10 cellular contexts compared by ENCODE assay signal in genomic region chr13:80469841-80470378, GRCh38.
DNase-seq lines count a peak whose midpoint lies in the region; ATAC-seq, FAIRE-seq and TF ChIP-seq lines count a peak whose summit lies in the region.
"Had no signal": no experiment of that assay in that cellular context is flagged by ENCODE, and none has a peak within 500 bp of the region (broad histone marks: within the 10 kb centered on the region; RNA-seq: fewer than 3 reads in every experiment).

No MANE protein-coding gene starts in this region.

- intact Hi-C loops in left cardiac atrium (cut with DNase I): no loop called here
- intact Hi-C loops in gastrocnemius medialis (cut with DNase I; ENCODE audit: low total_unique reads): loop anchor here (10.0 kb wide), 1 partner anchor 125 kb away; the partner anchor contains the start of gene SPRY2

- H3K36me3 Mint-ChIP-seq in astrocyte (ENCODE audit: low read depth, unreplicated experiment): no peaks in the 10 kb centered on the region

- H3K79me2 ChIP-seq in GM23248 (ENCODE audit: insufficient read depth): no peaks in the 10 kb centered on the region
- H3K79me2 ChIP-seq in astrocyte (ENCODE audit: insufficient read depth, low read length): no peaks in the 10 kb centered on the region

- no peaks in the 10 kb centered on the region for H3K9me2 ChIP-seq in GM23248 (ENCODE audit: insufficient read depth)

- H3K4me2 ChIP-seq in GM23248 (ENCODE audit: unreplicated experiment): no peak overlapping the region
- H3K4me2 ChIP-seq in astrocyte (ENCODE audit: low read length): peak overlapping the region; percentile 42

- H3K27me3 Mint-ChIP-seq in astrocyte (ENCODE audit: low read depth, unreplicated experiment): no peaks in the 10 kb centered on the region

- H3K9me3 ChIP-seq in GM23248 (ENCODE audit: low read depth) (no peaks in the 10 kb centered on the region), astrocyte (ENCODE audit: insufficient read depth, low read depth, low read length) (no peaks in the 10 kb centered on the region), gastrocnemius medialis (no peaks in the 10 kb centered on the region), HAP-1 (no peaks in the 10 kb centered on the region)

- H3K27ac ChIP-seq in GM23248 (no peak overlapping the region), astrocyte (ENCODE audit: low read depth, low read length) (peak overlapping the region; percentile 8), gastrocnemius medialis (peak overlapping the region; percentile 77 to 82 (median 80))

- in situ Hi-C loops in GM23248 (cut with MboI): no loop called here
- in situ Hi-C loops in gastrocnemius medialis (cut with MboI; ENCODE audit: low sequenced_read_pairs in 4 of 4): no loop called here
- in situ Hi-C loops in HAP-1 (cut with MboI; ENCODE audit: low sequenced_read_pairs): no loop called here

- FAIRE-seq in astrocyte (lab: Jason Lieb, UNC) (peak; percentile 43), RCC 7860 (lab: Jason Lieb, UNC) (no peak)
- FAIRE-seq: G401.6 had no signal

- no peak overlapping the region for H3K4me3 Mint-ChIP-seq in astrocyte (ENCODE audit: unreplicated experiment)

- H3K4me3 ChIP-seq in GM23248 (no peak overlapping the region), astrocyte (ENCODE audit: insufficient read depth, low read depth, low read length) (no peak overlapping the region), gastrocnemius medialis (no peak overlapping the region), HAP-1 (no peak overlapping the region)

- ATAC-seq in left cardiac atrium (peak; percentile 96 to 99), gastrocnemius medialis (peak; percentile 96 to 98)

- H3K36me3 ChIP-seq in GM23248 (ENCODE audit: low read depth) (no peaks in the 10 kb centered on the region), astrocyte (ENCODE audit: insufficient read depth, low read length) (no peaks in the 10 kb centered on the region), gastrocnemius medialis (no peaks in the 10 kb centered on the region), HAP-1 (replicated peaks) (no peaks in the 10 kb centered on the region)

- H4K20me1 ChIP-seq in GM23248 (ENCODE audit: insufficient read depth): no peaks in the 10 kb centered on the region
- H4K20me1 ChIP-seq in astrocyte (ENCODE audit: insufficient read depth, low read length): no peaks in the 10 kb centered on the region

- no peak for TF ChIP-seq POLR2A in gastrocnemius medialis (IDR thresholded peaks at IDR 0.05)

- no peaks in the 10 kb centered on the region for H3F3A ChIP-seq in GM23248 (ENCODE audit: insufficient read depth)

- no peaks in the 10 kb centered on the region for H3K27me3 ChIP-seq in GM23248 (replicated peaks; ENCODE audit: insufficient read depth)
- no peaks in the 10 kb centered on the region for H3K27me3 ChIP-seq in astrocyte (ENCODE audit: insufficient read depth, low read length)
- H3K27me3 ChIP-seq in gastrocnemius medialis: no peaks in the 10 kb centered on the region
- H3K27me3 ChIP-seq in HAP-1 (ENCODE audit: low read depth): no peaks in the 10 kb centered on the region

- H3K9me3 Mint-ChIP-seq in astrocyte (ENCODE audit: unreplicated experiment): peaks cover 2% of the 10 kb centered on the region

- no peak overlapping the region for H3K27ac Mint-ChIP-seq in astrocyte (ENCODE audit: unreplicated experiment)

- 0 to 6% methylated on average over 3 of the region's 3 CpGs for WGBS in GM23248 (ENCODE audit: low coverage in 1 of 2, low lambda C conversion rate in 2 of 2, missing lambda C conversion rate in 2 of 2), 2 experiments

- H3K4me1 ChIP-seq in GM23248 (ENCODE audit: insufficient read depth) (no peaks in the 10 kb centered on the region), astrocyte (ENCODE audit: insufficient read depth, low read length) (peaks cover 9% of the 10 kb centered on the region), gastrocnemius medialis (peaks cover 15 to 21% of the 10 kb centered on the region in 2 donors), HAP-1 (no peaks in the 10 kb centered on the region)

- TF ChIP-seq CTCF in astrocyte (IDR thresholded peaks at IDR 0.05; ENCODE audit: insufficient read depth, low read depth, low read length) (no peak), gastrocnemius medialis (IDR thresholded peaks at IDR 0.05 in 4 of 5, conservative IDR thresholded peaks at IDR 0.05 in 1 of 5) (no peak)

- H2AFZ ChIP-seq in GM23248 (no peak overlapping the region), astrocyte (ENCODE audit: low read depth, low read length) (no peak overlapping the region)

- H3K4me1 Mint-ChIP-seq in astrocyte (ENCODE audit: low read depth, unreplicated experiment): peaks cover 17% of the 10 kb centered on the region

- DNase-seq in GM23248 (peak; percentile 37), astrocyte (ENCODE audit: low read depth) (peak; percentile 78), left cardiac atrium (peak; percentile 81), gastrocnemius medialis (peak; percentile 84 to 89), HAP-1 (ENCODE audit: low spot score in 2 of 2) (no peak), islet precursor cell (no peak), RCC 7860 (ENCODE audit: low spot score) (no peak)
- DNase-seq in effector CD8-positive, alpha-beta T cell (lab: John Stamatoyannopoulos, UW): no peak
- DNase-seq: NCI-H1694 treated with DMSO at 0.1 percent for 48 hours had no signal

- no peak overlapping the region for H3K9ac ChIP-seq in GM23248
- no peak overlapping the region for H3K9ac ChIP-seq in astrocyte (ENCODE audit: low read length)

Comparison
In these comparisons a context has a peak if more than half of its experiments do, and no peak if none do; other contexts are left out.
1. DNase-seq: peak in GM23248 (single experiment), astrocyte (single experiment), left cardiac atrium (single experiment) and gastrocnemius medialis (2 of 2); none in effector CD8-positive, alpha-beta T cell (single experiment), HAP-1 (0 of 2), islet precursor cell (single experiment) and RCC 7860 (single experiment).